In the genomic region with DNA sequence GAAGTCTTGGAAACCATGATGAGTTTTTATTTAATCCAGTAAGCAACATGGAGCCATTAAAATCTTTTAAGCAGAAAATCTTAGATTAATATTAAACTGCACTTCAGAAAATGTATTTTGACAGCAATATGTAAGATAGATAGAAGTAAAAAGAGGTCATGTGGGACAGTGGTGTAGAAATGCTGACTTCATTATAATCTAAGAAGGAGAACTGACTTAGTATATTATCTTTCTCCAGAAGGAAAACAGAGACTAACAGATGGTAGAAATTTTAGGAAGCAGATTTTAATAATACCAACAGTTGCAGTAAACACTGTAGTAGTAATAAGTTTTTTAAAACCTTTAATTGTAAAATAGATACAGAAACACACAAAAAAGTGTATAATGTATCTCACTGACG, we compare ENCODE assay signal across 13 cellular contexts.
DNase-seq lines count a peak whose midpoint lies in the region; ATAC-seq, FAIRE-seq and TF ChIP-seq lines count a peak whose summit lies in the region.
"Had no signal": no experiment of that assay in that cellular context is flagged by ENCODE, and none has a peak within 500 bp of the region (broad histone marks: within the 10 kb centered on the region; RNA-seq: fewer than 3 reads in every experiment).

No MANE protein-coding gene starts in this region.

- TF ChIP-seq CTCF in IMR-90 (conservative IDR thresholded peaks at IDR 0.05; ENCODE audit: low read depth, low read length) (no peak), endothelial cell of umbilical vein (IDR thresholded peaks at IDR 0.05; ENCODE audit: extremely low read depth in 1 of 2, insufficient read depth in 1 of 2, low read depth in 1 of 2, low read length in 2 of 2) (no peak)

- H3K4me1 ChIP-seq in IMR-90 (ENCODE audit: control insufficient read depth, insufficient read depth, low read length), result 0 out of 2 replicates have a peak, but pooled peaks cover 2% of the 10 kb centered on the region
- H3K4me1 ChIP-seq in endothelial cell of umbilical vein (ENCODE audit: control insufficient read depth, extremely low read depth, insufficient read depth, low read length), result peaks cover 19% of the 10 kb centered on the region
- H3K4me1 ChIP-seq in skeletal muscle satellite cell (ENCODE audit: control insufficient read depth, insufficient read depth, low read length), result peaks cover 16% of the 10 kb centered on the region

- H3K9me3 ChIP-seq in IMR-90 (ENCODE audit: control insufficient read depth, insufficient read depth, low read length) (no peaks in the 10 kb centered on the region), endothelial cell of umbilical vein (replicated peaks; ENCODE audit: control insufficient read depth, insufficient read depth, low read length) (no peaks in the 10 kb centered on the region), skeletal muscle satellite cell (replicated peaks; ENCODE audit: low read length) (no peaks in the 10 kb centered on the region)

- no peak overlapping the region for H3K4ac ChIP-seq in IMR-90 (ENCODE audit: low read depth, low read length)

- H4K20me1 ChIP-seq in IMR-90 (ENCODE audit: insufficient read depth, low read length) (no peaks in the 10 kb centered on the region), endothelial cell of umbilical vein (replicated peaks; ENCODE audit: control insufficient read depth, extremely low read depth, insufficient read depth, low read length) (no peaks in the 10 kb centered on the region)

- H2BK5ac ChIP-seq in IMR-90 (ENCODE audit: low read depth, low read length, poor library complexity, severe bottlenecking), result peak overlapping the region; percentile 68

- POLR2A ChIA-PET in IMR-90 (lab: Charles Lee; ENCODE audit: unreplicated experiment) (no interaction called here), endothelial cell of umbilical vein (lab: Charles Lee) (no interaction called here)

- H3K14ac ChIP-seq in IMR-90 (replicated peaks; ENCODE audit: low read depth, low read length), result no peak overlapping the region

- no peaks in the 10 kb centered on the region for H3K79me2 ChIP-seq in endothelial cell of umbilical vein (ENCODE audit: control insufficient read depth, insufficient read depth, low read length)

- in situ Hi-C loops in IMR-90 (cut with MboI; ENCODE audit: low sequenced_read_pairs), result no loop called here

- no peaks in the 10 kb centered on the region for H3K79me1 ChIP-seq in IMR-90 (ENCODE audit: low read depth in 1 of 2, low read length in 2 of 2)

- no peak overlapping the region for H4K5ac ChIP-seq in IMR-90 (ENCODE audit: low read depth, low read length)

- H3K4me3 ChIP-seq in IMR-90 (ENCODE audit: insufficient read depth, low read depth, low read length), result no peak overlapping the region
- peak overlapping the region in 1 of 3 experiments; percentile 50 for H3K4me3 ChIP-seq in endothelial cell of umbilical vein (replicated peaks in 1 of 3; ENCODE audit: insufficient read depth in 1 of 3, low read depth in 1 of 3, low read length in 3 of 3)
- no peak overlapping the region for H3K4me3 ChIP-seq in skeletal muscle satellite cell (ENCODE audit: low read length)

- H3K9ac ChIP-seq in IMR-90 (ENCODE audit: low read depth, low read length) (no peak overlapping the region), endothelial cell of umbilical vein (replicated peaks; ENCODE audit: extremely low read depth, insufficient read depth, low read length) (peak overlapping the region; percentile 53), skeletal muscle satellite cell (ENCODE audit: low read depth, low read length) (no peak overlapping the region)

- no CpG with 5 or more reads among the region's 1 CpG for WGBS in IMR-90 (ENCODE audit: extremely low coverage in 2 of 2, insufficient read length in 1 of 2), 2 experiments

- H4K91ac ChIP-seq in IMR-90 (ENCODE audit: insufficient read depth, low read depth, low read length), result no peak overlapping the region

- ATAC-seq in IMR-90 (ENCODE audit: low read depth) (peak; percentile 27), SK-N-SH treated with all-trans-retinoic acid at 6 μM for 48 hours (peak; percentile 48), GM19324 (IDR thresholded peaks at IDR 0.05; ENCODE audit: low FRiP score, unreplicated experiment) (no peak), GM18505 (IDR thresholded peaks at IDR 0.05; ENCODE audit: unreplicated experiment) (no peak)
- ATAC-seq: Panc1 had no signal

- H2AFZ ChIP-seq in IMR-90 (replicated peaks; ENCODE audit: low read length, poor library complexity) (no peak overlapping the region), endothelial cell of umbilical vein (ENCODE audit: low read depth, low read length) (no peak overlapping the region)

- intact Hi-C loops in IMR-90 (cut with micrococcal nuclease) (no loop called here), endothelial cell of umbilical vein (cut with micrococcal nuclease) (loop anchor here (1.0 to 2.0 kb wide), 6 partner anchors 9 to 382 kb away; no protein-coding TSS in a partner anchor)

- TF ChIP-seq POLR2A in IMR-90 (IDR thresholded peaks at IDR 0.05; ENCODE audit: low read depth, low read length), result no peak
- TF ChIP-seq POLR2A in endothelial cell of umbilical vein (IDR thresholded peaks at IDR 0.05; ENCODE audit: low read depth, low read length), result no peak
- TF ChIP-seq POLR2A in GM18505 (IDR thresholded peaks at IDR 0.05; ENCODE audit: borderline replicate concordance, extremely low read depth, insufficient read depth, insufficient read length), result no peak

- H2AK5ac ChIP-seq in IMR-90 (ENCODE audit: low read depth, low read length), result no peak overlapping the region

- H2AK9ac ChIP-seq in IMR-90 (replicated peaks; ENCODE audit: low read depth, low read length, poor library complexity), result no peak overlapping the region

- H3K36me3 ChIP-seq in IMR-90 (ENCODE audit: control insufficient read depth, insufficient read depth, low read length) (no peaks in the 10 kb centered on the region), endothelial cell of umbilical vein (ENCODE audit: control insufficient read depth in 2 of 2, extremely low read depth in 1 of 2, insufficient read depth in 2 of 2, low read length in 2 of 2) (no peaks in the 10 kb centered on the region), skeletal muscle satellite cell (ENCODE audit: insufficient read depth, low read length) (no peaks in the 10 kb centered on the region)

- H3K18ac ChIP-seq in IMR-90 (ENCODE audit: low read depth, low read length), result no peak overlapping the region

- no peak overlapping the region for H2BK15ac ChIP-seq in IMR-90 (ENCODE audit: low read depth, low read length)

- no peak overlapping the region; the same call in 1 of the 2 replicates for H3K4me2 ChIP-seq in IMR-90 (ENCODE audit: low read depth, low read length)
- H3K4me2 ChIP-seq in endothelial cell of umbilical vein (ENCODE audit: insufficient read depth, low read length), result peak overlapping the region; percentile 96
- H3K4me2 ChIP-seq in skeletal muscle satellite cell (ENCODE audit: low read length), result peak overlapping the region; percentile 36

- H2BK120ac ChIP-seq in IMR-90 (ENCODE audit: low read depth, low read length), result no peak overlapping the region; the same call in 1 of the 2 replicates

- H3K27ac ChIP-seq in IMR-90 (ENCODE audit: insufficient read depth, low read length) (no peak overlapping the region), endothelial cell of umbilical vein (ENCODE audit: insufficient read depth, low read depth, low read length) (peak overlapping the region; percentile 84)

- H3K23ac ChIP-seq in IMR-90 (ENCODE audit: low read depth, low read length), result no peak overlapping the region

- H3K27me3 ChIP-seq in IMR-90 (ENCODE audit: control insufficient read depth, insufficient read depth, low read length), result no peaks in the 10 kb centered on the region
- no peaks in the 10 kb centered on the region for H3K27me3 ChIP-seq in endothelial cell of umbilical vein (ENCODE audit: control insufficient read depth in 2 of 2, insufficient read depth in 2 of 2, low read length in 2 of 2)
- H3K27me3 ChIP-seq in skeletal muscle satellite cell (ENCODE audit: control insufficient read depth, insufficient read depth, low read length), result no peaks in the 10 kb centered on the region

- no peak overlapping the region for H4K8ac ChIP-seq in IMR-90 (ENCODE audit: low read depth in 2 of 2, low read length in 2 of 2)

- H3K56ac ChIP-seq in IMR-90 (ENCODE audit: extremely low read depth, insufficient read depth, low read length), result no peak overlapping the region

- H3K9me1 ChIP-seq in IMR-90 (ENCODE audit: insufficient read depth, low read length) (no peaks in the 10 kb centered on the region; the same call in 1 of the 2 replicates), endothelial cell of umbilical vein (replicated peaks; ENCODE audit: control insufficient read depth, extremely low read depth, insufficient read depth, low read length) (no peaks in the 10 kb centered on the region)

- no peak for FAIRE-seq in endothelial cell of umbilical vein (lab: Jason Lieb, UNC)

- no peak for TF ChIP-seq RAD21 in IMR-90 (IDR thresholded peaks at IDR 0.05; ENCODE audit: low read length)

- CTCF ChIA-PET in IMR-90 (lab: Yijun Ruan, JAX) (no interaction called here), endothelial cell of umbilical vein (lab: Charles Lee) (interaction anchor here (1.4 kb wide), 4 partner anchors 10 to 382 kb away, joined by 3 to 5 read pairs (median 4); no protein-coding TSS in a partner anchor)

- BruUV-seq in IMR-90 (replicated peaks; lab: Mats Ljungman, UMichigan), result no TSS peak
- BruUV-seq in endothelial cell of umbilical vein (replicated peaks; lab: Mats Ljungman, UMichigan), result no TSS peak

- DNase-seq in IMR-90 (no peak), endothelial cell of umbilical vein (ENCODE audit: low read depth, low spot score) (no peak), DMS114 treated with DMSO at 0.1 percent for 48 hours (lab: John Stamatoyannopoulos, UW; ENCODE audit: unreplicated experiment) (no peak)
- DNase-seq: CD8-positive, alpha-beta memory T cell; NCI-H1105 treated with DMSO at 0.1 percent for 48 hours; NCI-H187; NCI-H774; SHP77 had no signal

- dilution Hi-C loops in IMR-90 (cut with HindIII; ENCODE audit: low sequenced_read_pairs, unreplicated experiment) (no loop called here), endothelial cell of umbilical vein (cut with MboI; ENCODE audit: extremely low pct_ligation_motif_present, low sequenced_read_pairs) (no loop called here)

- H2BK20ac ChIP-seq in IMR-90 (ENCODE audit: low read depth, low read length), result no peak overlapping the region

TF ChIP-seq in IMR-90, 13 proteins besides CTCF, POLR2A, EP300 and RAD21 (continues in another document):
- no peak for TF ChIP-seq FOS (IDR thresholded peaks at IDR 0.05; ENCODE audit: low read depth, low read length)

TF ChIP-seq in endothelial cell of umbilical vein, 7 proteins besides CTCF, POLR2A, EP300 and RAD21 (continues in another document):
- TF ChIP-seq, protein P1, sequence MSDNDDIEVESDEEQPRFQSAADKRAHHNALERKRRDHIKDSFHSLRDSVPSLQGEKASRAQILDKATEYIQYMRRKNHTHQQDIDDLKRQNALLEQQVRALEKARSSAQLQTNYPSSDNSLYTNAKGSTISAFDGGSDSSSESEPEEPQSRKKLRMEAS (IDR thresholded peaks at IDR 0.05; ENCODE audit: insufficient read depth, insufficient read length), result no peak
- TF ChIP-seq FOS (IDR thresholded peaks at IDR 0.05; ENCODE audit: borderline replicate concordance, insufficient read depth, low read length) (no peak), POLR2AphosphoS5 (IDR thresholded peaks at IDR 0.05; ENCODE audit: insufficient read depth, low read depth, low read length) (no peak), EZH2 (IDR thresholded peaks at IDR 0.05; ENCODE audit: borderline replicate concordance, low read depth, low read length, severe bottlenecking) (no peak), MYC (IDR thresholded peaks at IDR 0.05; ENCODE audit: low read depth, low read length) (no peak)

Comparison
In these comparisons a context has a peak if more than half of its experiments do, and no peak if none do; other contexts are left out.
1. ATAC-seq: peak in IMR-90 (single experiment) and SK-N-SH treated with all-trans-retinoic acid at 6 μM for 48 hours (single experiment); none in GM19324 (single experiment) and GM18505 (single experiment).